ENCODE assay signal across 10 cellular contexts in the genomic region with DNA sequence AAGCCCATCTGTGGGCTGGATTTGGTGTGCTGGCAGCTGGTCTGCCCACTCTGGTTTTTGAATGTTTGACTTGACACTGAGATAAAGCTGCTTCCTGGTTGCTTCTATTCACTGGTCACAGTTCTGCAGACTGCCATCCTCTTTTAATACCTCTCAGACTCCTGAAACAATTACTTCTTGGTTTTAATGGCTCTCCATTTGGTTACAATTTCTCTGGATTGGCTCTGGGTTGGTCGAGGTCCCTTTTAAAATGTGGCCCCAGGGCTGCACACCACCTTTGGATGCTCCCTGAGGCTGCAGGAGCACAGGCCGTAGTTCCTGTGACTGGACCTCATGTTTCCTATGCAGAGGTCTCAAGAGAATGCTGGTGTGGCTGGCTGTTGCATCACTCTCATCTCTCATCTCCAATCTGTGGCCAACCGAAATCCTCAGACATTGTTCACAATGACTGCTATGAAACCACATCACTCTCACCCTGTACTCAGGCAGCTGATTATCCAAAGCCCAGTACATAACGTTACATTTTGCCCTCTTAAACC.
DNase-seq lines count a peak whose midpoint lies in the region; ATAC-seq lines count a peak whose summit lies in the region.
"Had no signal": no experiment of that assay in that cellular context is flagged by ENCODE, and none has a peak within 500 bp of the region (broad histone marks: within the 10 kb centered on the region; RNA-seq: fewer than 3 reads in every experiment).

No MANE protein-coding gene starts in this region.

- DNase-seq in NCI-H146 (lab: John Stamatoyannopoulos, UW) (peak; percentile 24), NCI-H146 treated with DMSO at 0.1 percent for 48 hours (lab: John Stamatoyannopoulos, UW; ENCODE audit: unreplicated experiment) (no peak), aorta (no peak), activated gamma-delta T cell (lab: John Stamatoyannopoulos, UW) (no peak), hippocampal formation (lab: John Stamatoyannopoulos, UW) (no peak)

- H3K27me3 Mint-ChIP-seq in IgD-negative memory B cell: no peaks in the 10 kb centered on the region

- no peaks in the 10 kb centered on the region for H3K9me3 ChIP-seq in aorta (ENCODE audit: control insufficient read depth, low read length)
- H3K9me3 ChIP-seq: A549 had no signal

- peak overlapping the region; percentile 19 to 92 (median 65) for H3K27ac Mint-ChIP-seq in IgD-negative memory B cell

- H3K27me3 ChIP-seq in aorta (ENCODE audit: control insufficient read depth in 1 of 2, insufficient read depth in 2 of 2, low read length in 1 of 2): no peaks in the 10 kb centered on the region

- no peak overlapping the region for H3K4me3 ChIP-seq in aorta (ENCODE audit: low read length in 2 of 2)
- H3K4me3 ChIP-seq: A549, skin epidermis had no signal

- H3K36me3 ChIP-seq in aorta (ENCODE audit: control insufficient read depth in 1 of 2, insufficient read depth in 2 of 2, low read length in 1 of 2): peaks cover 0 to 2% of the 10 kb centered on the region in 2 donors

- peaks cover 5% of the 10 kb centered on the region for H3K36me3 Mint-ChIP-seq in IgD-negative memory B cell

- H3K27ac ChIP-seq in cingulate gyrus (ENCODE audit: low read depth, low read length): peak overlapping the region; percentile 67
- no peak overlapping the region for H3K27ac ChIP-seq in aorta (ENCODE audit: low read depth in 1 of 2, low read length in 2 of 2)
- H3K27ac ChIP-seq: A549, skin epidermis had no signal

- peak overlapping the region in 2 of 4 donors; percentile 80 to 85 for H3K4me3 Mint-ChIP-seq in IgD-negative memory B cell

- 78 to 82% methylated on average over 4 of the region's 4 CpGs for WGBS in aorta, 2 donors

- H3K4me1 ChIP-seq in aorta (ENCODE audit: control insufficient read depth in 1 of 2, insufficient read depth in 2 of 2, low read length in 2 of 2): no peaks in the 10 kb centered on the region
- H3K4me1 ChIP-seq: A549 had no signal

- peaks cover 35 to 40% (median 38%) of the 10 kb centered on the region in 3 donors for H3K4me1 Mint-ChIP-seq in IgD-negative memory B cell

- H3K9me3 Mint-ChIP-seq in IgD-negative memory B cell: no peaks in the 10 kb centered on the region

- intact Hi-C loops in aorta (cut with DNase I): no loop called here

- ATAC-seq in GM21528 (IDR thresholded peaks at IDR 0.05; ENCODE audit: low FRiP score, unreplicated experiment) (peak; percentile 85), aorta (ENCODE audit: low FRiP score) (no peak)
